Comparison of ENCODE assay signal across 8 cellular contexts in genomic region chr1:1347663-1348419, GRCh38. TPM values are rescaled to one million over a fixed set of nuclear protein-coding genes. Genes with fewer than 3 reads are reported as not detected.
DNase-seq lines count a peak whose midpoint lies in the region; ATAC-seq, FAIRE-seq and TF ChIP-seq lines count a peak whose summit lies in the region.

No MANE protein-coding gene starts in this region.

- TF ChIP-seq EP300 in GM12878 (IDR thresholded peaks at IDR 0.05; ENCODE audit: borderline replicate concordance in 1 of 2, control insufficient read depth in 1 of 2, low read depth in 2 of 2, low read length in 2 of 2) = no peak

- no peaks in the 10 kb centered on the region for H3K36me3 ChIP-seq in A673 (ENCODE audit: insufficient read depth, low read length, poor library complexity, severe bottlenecking)
- H3K36me3 ChIP-seq in GM12878 (ENCODE audit: control insufficient read depth in 2 of 2, insufficient read depth in 2 of 2, low read length in 1 of 2) = no peaks in the 10 kb centered on the region
- H3K36me3 ChIP-seq in tibial artery = peaks cover 0 to 5% (median 2%) of the 10 kb centered on the region in 3 donors

- peak overlapping the region; percentile 38 for H3K9ac ChIP-seq in GM12878 (ENCODE audit: control insufficient read depth, insufficient read depth, low read length)

- no peaks in the 10 kb centered on the region for H3K27me3 ChIP-seq in A673 (replicated peaks; ENCODE audit: insufficient read depth, low read depth, low read length, poor library complexity)
- no peaks in the 10 kb centered on the region for H3K27me3 ChIP-seq in GM12878 (replicated peaks in 1 of 2; ENCODE audit: control insufficient read depth in 2 of 2, insufficient read depth in 2 of 2, low read length in 1 of 2)
- no peaks in the 10 kb centered on the region for H3K27me3 ChIP-seq in tibial artery

- TF ChIP-seq POLR2A in GM12878 (IDR thresholded peaks at IDR 0.05; ENCODE audit: low read depth, low read length) = no peak

- H3K4me1 ChIP-seq in A673 (ENCODE audit: insufficient read depth, low read length, poor library complexity, severe bottlenecking) = peaks cover 3% of the 10 kb centered on the region
- peaks cover 6% of the 10 kb centered on the region; the same call in 1 of the 2 replicates for H3K4me1 ChIP-seq in GM12878 (ENCODE audit: control insufficient read depth, insufficient read depth, low read length)
- peaks cover 0 to 66% (median 46%) of the 10 kb centered on the region in 4 donors for H3K4me1 ChIP-seq in tibial artery

- in situ Hi-C loops in GM12878 (cut with MboI) = no loop called here

- SMC1A ChIA-PET in GM12878 (lab: Charles Lee; ENCODE audit: uncharacterized antibody, unreplicated experiment) = interaction anchor here (0.9 kb wide), 1 partner anchor 24 kb away, joined by 3 read pairs; no protein-coding TSS in a partner anchor

- POLR2A ChIA-PET in A673 (lab: Charles Lee; ENCODE audit: low non-redundant PET) = no interaction called here
- POLR2A ChIA-PET in GM12878 (lab: Charles Lee) = no interaction called here

- TF ChIP-seq CTCF in A673 (conservative IDR thresholded peaks at IDR 0.05; ENCODE audit: low read depth, low read length) (no peak), GM12878 (IDR thresholded peaks at IDR 0.05 in 2 of 3, conservative IDR thresholded peaks at IDR 0.05 in 1 of 3; ENCODE audit: control insufficient read depth in 2 of 3, extremely low read depth in 1 of 3, insufficient read depth in 1 of 3, low read depth in 3 of 3, low read length in 3 of 3) (no peak), tibial artery (IDR thresholded peaks at IDR 0.05) (no peak)

- H3K27ac ChIP-seq in A673 (ENCODE audit: low read depth, low read length, poor library complexity, severe bottlenecking) = peak overlapping the region; percentile 75
- H3K27ac ChIP-seq in GM12878 (ENCODE audit: control insufficient read depth, insufficient read depth) = no peak overlapping the region
- peak overlapping the region; percentile 64 to 66 for H3K27ac ChIP-seq in tibial artery

- no peaks in the 10 kb centered on the region for H4K20me1 ChIP-seq in GM12878 (ENCODE audit: control insufficient read depth, insufficient read depth)

- no peak for DNase-seq in A673 (ENCODE audit: low spot score)
- peak; percentile 41 for DNase-seq in HTR-8/SVneo (ENCODE audit: insufficient read length, low spot score)
- DNase-seq in GM12878 (ENCODE audit: low read depth, low spot score) = no peak
- peak; percentile 72 for DNase-seq in left kidney (ENCODE audit: low read depth, low spot score)
- DNase-seq in tibial artery = no peak

- H3K79me2 ChIP-seq in GM12878 (ENCODE audit: control insufficient read depth, insufficient read depth, low read length) = peaks cover 2% of the 10 kb centered on the region

- TF ChIP-seq RAD21 in GM12878 (IDR thresholded peaks at IDR 0.05; ENCODE audit: insufficient read depth, low read depth, low read length) = no peak

- ATAC-seq in GM12878 (no peak), GM19455 (IDR thresholded peaks at IDR 0.05; ENCODE audit: unreplicated experiment) (no peak), HG03457 (IDR thresholded peaks at IDR 0.05; ENCODE audit: unreplicated experiment) (no peak), HG03571 (IDR thresholded peaks at IDR 0.05; ENCODE audit: unreplicated experiment) (no peak)

- H3K4me2 ChIP-seq in GM12878 (ENCODE audit: control insufficient read depth, insufficient read depth) = peak overlapping the region; percentile 83

- no peak overlapping the region for H2AFZ ChIP-seq in GM12878 (ENCODE audit: control insufficient read depth, low read depth, low read length)

- BruUV-seq in A673 (replicated peaks; lab: Mats Ljungman, UMichigan) (no TSS peak), GM12878 (replicated peaks; lab: Mats Ljungman, UMichigan) (no TSS peak)

- 49% methylated on average over 24 of the region's 26 CpGs for WGBS in GM12878 (ENCODE audit: insufficient coverage, insufficient replicate concordance, low lambda C conversion rate, missing lambda C conversion rate)

- FAIRE-seq in HTR-8/SVneo (lab: Jason Lieb, UNC) = no peak
- FAIRE-seq in GM12878 (lab: Jason Lieb, UNC) = no peak

- H3K9me3 ChIP-seq in A673 (ENCODE audit: low read depth, low read length, poor library complexity, severe bottlenecking) = no peaks in the 10 kb centered on the region
- H3K9me3 ChIP-seq in GM12878 (replicated peaks; ENCODE audit: control insufficient read depth, insufficient read depth, low read length) = no peaks in the 10 kb centered on the region
- H3K9me3 ChIP-seq in tibial artery = no peaks in the 10 kb centered on the region

- H3K4me3 ChIP-seq in A673 (ENCODE audit: low read depth, low read length, poor library complexity, severe bottlenecking) (peak overlapping the region; percentile 86), GM12878 (peak overlapping the region; percentile 83), tibial artery (peak overlapping the region; percentile 81 to 84)

- RAD21 ChIA-PET in GM12878 (lab: Charles Lee; ENCODE audit: unreplicated experiment) = interaction anchor here (1.1 to 1.5 kb wide), 3 partner anchors 25 to 43 kb away, joined by 3 to 4 read pairs (median 3); partner anchors contain the start of gene AURKAIP1

- CTCF ChIA-PET in A673 (lab: Charles Lee) (no interaction called here), GM12878 (lab: Yijun Ruan, JAX) (interaction anchor here (0.6 to 2.1 kb wide), 9 partner anchors 22 to 512 kb away, joined by 3 to 12 read pairs (median 3); no protein-coding TSS in a partner anchor)

- intact Hi-C loops in A673 (cut with micrococcal nuclease; ENCODE audit: unreplicated experiment) (no loop called here), GM12878 (cut with micrococcal nuclease; ENCODE audit: unreplicated experiment) (loop anchor here (2.0 kb wide), 1 partner anchor 51 kb away; the partner anchor contains the start of gene CCNL2), tibial artery (cut with DNase I; ENCODE audit: low total_unique reads) (loop anchor here (2.0 kb wide), 1 partner anchor 27 kb away; the partner anchor contains the start of gene AURKAIP1)

RNA-seq across cellular contexts. Expression of gene DVL1, which starts 1.4 kb away (rescaled TPM):
- total RNA-seq in A673 (2021) = 48.0 and 58.1 TPM in 2 replicates
- 58.9 and 70.1 TPM in 2 replicates for total RNA-seq in GM12878 (2013; cell fraction: nucleolus; rRNA removed)
- total RNA-seq in GM12878 (2014; rRNA removed) = 23.5 and 31.1 TPM in 2 replicates
- total RNA-seq in GM12878 (2014; rRNA removed; fragmentation: Illumina TruSeq; extraction: Trizol) = 6.1 and 7.5 TPM in 2 replicates
- 29.8 and 30.8 TPM in 2 replicates for total RNA-seq in GM12878 (2021)
- polyA plus RNA-seq in GM12878 (2011; ENCODE audit: low read depth) = 3.9 TPM
- 3.6 and 7.3 TPM in 2 replicates for polyA plus RNA-seq in GM12878 (2011; rRNA removed)
- polyA plus RNA-seq in GM12878 (2011; cell fraction: cytosol; rRNA removed) = 9.5 and 17.3 TPM in 2 replicates
- polyA plus RNA-seq in GM12878 (2011; cell fraction: nucleus; rRNA removed) = 104 and 127 TPM in 2 replicates
- 16.5 and 17.7 TPM in 2 replicates for polyA plus RNA-seq in GM12878 (2012)
- polyA plus RNA-seq in GM12878 (2014; fragmentation: Illumina TruSeq; extraction: Trizol) = 0.48 and 1.6 TPM in 2 replicates
- polyA plus RNA-seq in GM12878 (2014; fragmentation: Nextera tagmentation; extraction: Ambion mirVana) = under 1 TPM; 0.10 to 0.53 TPM
- polyA plus RNA-seq in GM12878 (2014; rRNA removed) = 29.6 and 35.6 TPM in 2 replicates
- polyA plus RNA-seq in GM12878 (2016; fragmentation: Nextera tagmentation; extraction: Ambion mirVana) = 1 to 10 TPM; 1.3 to 1.9 TPM
- polyA minus RNA-seq in GM12878 (2011; rRNA and poly(A)+ RNA removed) = 7.3 and 12.8 TPM in 2 replicates
- polyA minus RNA-seq in GM12878 (2011; cell fraction: cytosol; rRNA and poly(A)+ RNA removed) = 10.6 and 10.9 TPM in 2 replicates
- 20.3 and 28.3 TPM in 2 replicates for polyA minus RNA-seq in GM12878 (2011; cell fraction: nucleus; rRNA and poly(A)+ RNA removed)

RNA-seq across cellular contexts. Expression of gene MXRA8, which starts 10.5 kb away (rescaled TPM):
- total RNA-seq in A673 (2021) (0.55 and 0.73 TPM in 2 replicates), GM12878 (2014; rRNA removed) (not detected in 2 replicates), GM12878 (2014; rRNA removed; fragmentation: Illumina TruSeq; extraction: Trizol) (not detected in 2 replicates), GM12878 (2021) (0.29 and 0.54 TPM in 2 replicates)
- total RNA-seq in GM12878 (2013; cell fraction: nucleolus; rRNA removed) = 0.88 and 1.5 TPM in 2 replicates
- 0.68 TPM for polyA plus RNA-seq in GM12878 (2011; ENCODE audit: low read depth)
- polyA plus RNA-seq in GM12878 (2011; rRNA removed) (0.11 and 0.20 TPM in 2 replicates), GM12878 (2014; fragmentation: Illumina TruSeq; extraction: Trizol) (not detected in 2 replicates), GM12878 (2014; fragmentation: Nextera tagmentation; extraction: Ambion mirVana) (not detected), GM12878 (2014; rRNA removed) (0.19 and 0.27 TPM in 2 replicates), GM12878 (2016; fragmentation: Nextera tagmentation; extraction: Ambion mirVana) (under 1 TPM in 1 of 2 experiments, not detected in 1; 0.15 TPM)
- polyA plus RNA-seq in GM12878 (2011; cell fraction: cytosol; rRNA removed) = 0.32 and 0.49 TPM in 2 replicates
- 1.3 and 2.1 TPM in 2 replicates for polyA plus RNA-seq in GM12878 (2011; cell fraction: nucleus; rRNA removed)
- 2.5 and 3.7 TPM in 2 replicates for polyA plus RNA-seq in GM12878 (2012)
- not detected in 2 replicates for polyA minus RNA-seq in GM12878 (2011; rRNA and poly(A)+ RNA removed)
- polyA minus RNA-seq in GM12878 (2011; cell fraction: cytosol; rRNA and poly(A)+ RNA removed) = not detected in 2 replicates
- 0.38 TPM in 1 of 2 replicates, not detected in the other for polyA minus RNA-seq in GM12878 (2011; cell fraction: nucleus; rRNA and poly(A)+ RNA removed)

RNA-seq across cellular contexts. Expression of gene TAS1R3, which starts 16.8 kb away (rescaled TPM):
- total RNA-seq in A673 (2021) = 0.21 and 0.39 TPM in 2 replicates
- 0.73 and 1.2 TPM in 2 replicates for total RNA-seq in GM12878 (2013; cell fraction: nucleolus; rRNA removed)
- 0.05 and 0.06 TPM in 2 replicates for total RNA-seq in GM12878 (2014; rRNA removed)
- 0.04 and 0.05 TPM in 2 replicates for total RNA-seq in GM12878 (2014; rRNA removed; fragmentation: Illumina TruSeq; extraction: Trizol)
- total RNA-seq in GM12878 (2021) = 0.29 and 0.51 TPM in 2 replicates
- 0.20 TPM for polyA plus RNA-seq in GM12878 (2011; ENCODE audit: low read depth)
- 0.03 and 0.08 TPM in 2 replicates for polyA plus RNA-seq in GM12878 (2011; rRNA removed)
- 0.10 and 0.15 TPM in 2 replicates for polyA plus RNA-seq in GM12878 (2011; cell fraction: cytosol; rRNA removed)
- polyA plus RNA-seq in GM12878 (2011; cell fraction: nucleus; rRNA removed) = 2.7 and 2.9 TPM in 2 replicates
- polyA plus RNA-seq in GM12878 (2012) = 0.46 and 0.62 TPM in 2 replicates
- polyA plus RNA-seq in GM12878 (2014; fragmentation: Illumina TruSeq; extraction: Trizol) = not detected in 2 replicates
- polyA plus RNA-seq in GM12878 (2014; fragmentation: Nextera tagmentation; extraction: Ambion mirVana) = not detected
- 0.19 and 0.41 TPM in 2 replicates for polyA plus RNA-seq in GM12878 (2014; rRNA removed)
- under 1 TPM; 0.08 to 0.38 TPM for polyA plus RNA-seq in GM12878 (2016; fragmentation: Nextera tagmentation; extraction: Ambion mirVana)
- 0.21 TPM in 1 of 2 replicates, not detected in the other for polyA minus RNA-seq in GM12878 (2011; rRNA and poly(A)+ RNA removed)
- polyA minus RNA-seq in GM12878 (2011; cell fraction: cytosol; rRNA and poly(A)+ RNA removed) = 0.27 TPM in 1 of 2 replicates, not detected in the other
- polyA minus RNA-seq in GM12878 (2011; cell fraction: nucleus; rRNA and poly(A)+ RNA removed) = 0.60 and 0.77 TPM in 2 replicates

RNA-seq across cellular contexts. Expression of gene CPTP, which starts 23.2 kb away (rescaled TPM):
- 17.0 and 20.8 TPM in 2 replicates for total RNA-seq in A673 (2021)
- 16.5 and 18.3 TPM in 2 replicates for total RNA-seq in GM12878 (2013; cell fraction: nucleolus; rRNA removed)
- 16.7 and 21.2 TPM in 2 replicates for total RNA-seq in GM12878 (2014; rRNA removed)
- total RNA-seq in GM12878 (2014; rRNA removed; fragmentation: Illumina TruSeq; extraction: Trizol) = 2.8 and 4.3 TPM in 2 replicates
- 19.6 and 20.2 TPM in 2 replicates for total RNA-seq in GM12878 (2021)
- 2.5 TPM for polyA plus RNA-seq in GM12878 (2011; ENCODE audit: low read depth)
- polyA plus RNA-seq in GM12878 (2011; rRNA removed) = 1.7 and 2.9 TPM in 2 replicates
- 6.0 and 10.7 TPM in 2 replicates for polyA plus RNA-seq in GM12878 (2011; cell fraction: cytosol; rRNA removed)
- polyA plus RNA-seq in GM12878 (2011; cell fraction: nucleus; rRNA removed) = 9.1 and 12.3 TPM in 2 replicates
- polyA plus RNA-seq in GM12878 (2012) = 10.1 and 10.4 TPM in 2 replicates
- polyA plus RNA-seq in GM12878 (2014; fragmentation: Illumina TruSeq; extraction: Trizol) = 1.8 TPM in 1 of 2 replicates, not detected in the other
- polyA plus RNA-seq in GM12878 (2014; fragmentation: Nextera tagmentation; extraction: Ambion mirVana) = under 1 TPM; 0.06 to 0.18 TPM
- 15.7 and 19.2 TPM in 2 replicates for polyA plus RNA-seq in GM12878 (2014; rRNA removed)
- 10 to 100 TPM; 17.7 to 24.3 TPM for polyA plus RNA-seq in GM12878 (2016; fragmentation: Nextera tagmentation; extraction: Ambion mirVana)
- polyA minus RNA-seq in GM12878 (2011; rRNA and poly(A)+ RNA removed) = 1.8 and 7.2 TPM in 2 replicates
- polyA minus RNA-seq in GM12878 (2011; cell fraction: cytosol; rRNA and poly(A)+ RNA removed) = 5.3 and 9.6 TPM in 2 replicates
- 11.4 and 14.2 TPM in 2 replicates for polyA minus RNA-seq in GM12878 (2011; cell fraction: nucleus; rRNA and poly(A)+ RNA removed)

RNA-seq across cellular contexts. Expression of gene INTS11, which starts 23.4 kb away (rescaled TPM):
- total RNA-seq in A673 (2021) = 156 and 182 TPM in 2 replicates
- 160 and 166 TPM in 2 replicates for total RNA-seq in GM12878 (2013; cell fraction: nucleolus; rRNA removed)
- 86.6 and 98.3 TPM in 2 replicates for total RNA-seq in GM12878 (2014; rRNA removed)
- total RNA-seq in GM12878 (2014; rRNA removed; fragmentation: Illumina TruSeq; extraction: Trizol) = 36.8 and 41.1 TPM in 2 replicates
- total RNA-seq in GM12878 (2021) = 87.3 and 104 TPM in 2 replicates
- polyA plus RNA-seq in GM12878 (2011; ENCODE audit: low read depth) = 34.7 TPM
- polyA plus RNA-seq in GM12878 (2011; rRNA removed) = 43.9 and 78.4 TPM in 2 replicates
- 134 and 137 TPM in 2 replicates for polyA plus RNA-seq in GM12878 (2011; cell fraction: cytosol; rRNA removed)
- 386 and 456 TPM in 2 replicates for polyA plus RNA-seq in GM12878 (2011; cell fraction: nucleus; rRNA removed)
- polyA plus RNA-seq in GM12878 (2012) = 77.9 and 92.3 TPM in 2 replicates
- 55.2 and 64.2 TPM in 2 replicates for polyA plus RNA-seq in GM12878 (2014; fragmentation: Illumina TruSeq; extraction: Trizol)
- 1 to 10 TPM; 2.5 to 9.4 TPM for polyA plus RNA-seq in GM12878 (2014; fragmentation: Nextera tagmentation; extraction: Ambion mirVana)
- polyA plus RNA-seq in GM12878 (2014; rRNA removed) = 117 and 130 TPM in 2 replicates
- 10 to 100 TPM; 77.0 to 79.9 TPM for polyA plus RNA-seq in GM12878 (2016; fragmentation: Nextera tagmentation; extraction: Ambion mirVana)
- polyA minus RNA-seq in GM12878 (2011; rRNA and poly(A)+ RNA removed) = 67.1 and 96.1 TPM in 2 replicates
- 30.6 and 47.1 TPM in 2 replicates for polyA minus RNA-seq in GM12878 (2011; cell fraction: cytosol; rRNA and poly(A)+ RNA removed)
- 46.7 and 94.2 TPM in 2 replicates for polyA minus RNA-seq in GM12878 (2011; cell fraction: nucleus; rRNA and poly(A)+ RNA removed)

Comparison
In these comparisons a context has a peak if more than half of its experiments do, and no peak if none do; other contexts are left out.
1. DNase-seq: peak in HTR-8/SVneo (single experiment) and left kidney (single experiment); none in A673 (single experiment), GM12878 (single experiment) and tibial artery (0 of 2).
2. Peak in every context shown above with its lines, with median percentiles within 50 percentile points of each other: H3K4me3 ChIP-seq.